Comparison of ENCODE assay signal across 12 cellular contexts in genomic region chr1:170309389-170310013, GRCh38.
DNase-seq lines count a peak whose midpoint lies in the region; ATAC-seq, FAIRE-seq and TF ChIP-seq lines count a peak whose summit lies in the region.
"Had no signal": no experiment of that assay in that cellular context is flagged by ENCODE, and none has a peak within 500 bp of the region (broad histone marks: within the 10 kb centered on the region; RNA-seq: fewer than 3 reads in every experiment).

No MANE protein-coding gene starts in this region.

- no peaks in the 10 kb centered on the region for H3K36me3 ChIP-seq in adipocyte (ENCODE audit: control insufficient read depth, insufficient read depth, low read length, severe bottlenecking)
- no peaks in the 10 kb centered on the region for H3K36me3 ChIP-seq in CD4-positive, alpha-beta memory T cell (ENCODE audit: insufficient read depth, low read length)

- no peaks in the 10 kb centered on the region for H3K27me3 ChIP-seq in adipocyte (replicated peaks; ENCODE audit: control insufficient read depth, insufficient read depth, low read length)
- no peaks in the 10 kb centered on the region for H3K27me3 ChIP-seq in CD4-positive, alpha-beta memory T cell (ENCODE audit: insufficient read depth, low read length)

- intact Hi-C loops in left cardiac atrium (cut with DNase I) = no loop called here
- intact Hi-C loops in CD4-positive, alpha-beta memory T cell (cut with micrococcal nuclease) = no loop called here

- H3K27ac Mint-ChIP-seq in CD4-positive, alpha-beta memory T cell = peak overlapping the region in 1 of 7 donors; percentile 38
- no peak overlapping the region for H3K27ac Mint-ChIP-seq in naive thymus-derived CD8-positive, alpha-beta T cell

- peaks cover 0 to 2% (median 0%) of the 10 kb centered on the region in 8 donors for H3K9me3 Mint-ChIP-seq in CD4-positive, alpha-beta memory T cell
- no peaks in the 10 kb centered on the region for H3K9me3 Mint-ChIP-seq in naive thymus-derived CD8-positive, alpha-beta T cell

- H3K9ac ChIP-seq in adipocyte (ENCODE audit: low read length) = peak overlapping the region; percentile 84

- CTCF ChIA-PET in CD4-positive, alpha-beta memory T cell (lab: Charles Lee; ENCODE audit: partially characterized antibody) = no interaction called here

- no peak overlapping the region for H3K4me3 Mint-ChIP-seq in CD4-positive, alpha-beta memory T cell
- H3K4me3 Mint-ChIP-seq in naive thymus-derived CD8-positive, alpha-beta T cell = no peak overlapping the region

- TF ChIP-seq POLR2A in GM12892 (IDR thresholded peaks at IDR 0.05; ENCODE audit: low read depth, low read length) = no peak

- FAIRE-seq in GM12892 (lab: Jason Lieb, UNC) = no peak
- FAIRE-seq: colon, HTR-8/SVneo had no signal

- no peak overlapping the region for H3K27ac ChIP-seq in CD4-positive, alpha-beta memory T cell (ENCODE audit: low read depth, low read length)
- H3K27ac ChIP-seq: psoas muscle had no signal

- peak; percentile 96 for DNase-seq in GM04503 (ENCODE audit: low read depth)
- DNase-seq in adipocyte (ENCODE audit: low read depth) = peak; percentile 86
- no peak for DNase-seq in left cardiac atrium
- peak; percentile 87 for DNase-seq in smooth muscle cell of the brain vasculature (ENCODE audit: low read depth, low spot score)
- DNase-seq in SW480 (ENCODE audit: low spot score) = no peak
- DNase-seq in CD4-positive, alpha-beta memory T cell = no peak
- no peak for DNase-seq in GM12892 (ENCODE audit: insufficient read length)
- no peak for DNase-seq in naive thymus-derived CD8-positive, alpha-beta T cell
- DNase-seq: DND-41, psoas muscle had no signal

- no peaks in the 10 kb centered on the region for H3K9me3 ChIP-seq in adipocyte (ENCODE audit: control insufficient read depth, low read length)
- no peaks in the 10 kb centered on the region for H3K9me3 ChIP-seq in CD4-positive, alpha-beta memory T cell (ENCODE audit: control insufficient read depth in 1 of 2, low read length in 2 of 2)
- H3K9me3 ChIP-seq: psoas muscle had no signal

- peak; percentile 77 to 85 for ATAC-seq in left cardiac atrium
- no peak for ATAC-seq in naive thymus-derived CD8-positive, alpha-beta T cell
- ATAC-seq: psoas muscle had no signal

- POLR2A ChIA-PET in CD4-positive, alpha-beta memory T cell (lab: Charles Lee; ENCODE audit: partially characterized antibody) = no interaction called here
- POLR2A ChIA-PET in naive thymus-derived CD8-positive, alpha-beta T cell (lab: Charles Lee) = no interaction called here

- H3K36me3 Mint-ChIP-seq in CD4-positive, alpha-beta memory T cell = no peaks in the 10 kb centered on the region
- no peaks in the 10 kb centered on the region for H3K36me3 Mint-ChIP-seq in naive thymus-derived CD8-positive, alpha-beta T cell

- peaks cover 75% of the 10 kb centered on the region for H3K4me1 ChIP-seq in adipocyte (ENCODE audit: control insufficient read depth, insufficient read depth, low read length)
- no peaks in the 10 kb centered on the region for H3K4me1 ChIP-seq in CD4-positive, alpha-beta memory T cell (ENCODE audit: insufficient read depth, low read length)
- H3K4me1 ChIP-seq: psoas muscle had no signal

- peaks cover 2 to 6% of the 10 kb centered on the region in 2 donors for H3K27me3 Mint-ChIP-seq in CD4-positive, alpha-beta memory T cell
- peaks cover 0 to 21% (median 6%) of the 10 kb centered on the region in 5 donors for H3K27me3 Mint-ChIP-seq in naive thymus-derived CD8-positive, alpha-beta T cell

- H3K4me3 ChIP-seq in adipocyte (ENCODE audit: low read length) = peak overlapping the region; percentile 59
- no peak overlapping the region for H3K4me3 ChIP-seq in CD4-positive, alpha-beta memory T cell (ENCODE audit: low read length in 2 of 2)
- H3K4me3 ChIP-seq: psoas muscle had no signal

- H3K4me1 Mint-ChIP-seq in CD4-positive, alpha-beta memory T cell = no peaks in the 10 kb centered on the region
- no peaks in the 10 kb centered on the region for H3K4me1 Mint-ChIP-seq in naive thymus-derived CD8-positive, alpha-beta T cell

Comparison
In these comparisons a context has a peak if more than half of its experiments do, and no peak if none do; other contexts are left out.
1. DNase-seq: peak in GM04503 (single experiment), adipocyte (single experiment) and smooth muscle cell of the brain vasculature (single experiment); none in left cardiac atrium (single experiment), SW480 (single experiment), CD4-positive, alpha-beta memory T cell (0 of 5), GM12892 (single experiment) and naive thymus-derived CD8-positive, alpha-beta T cell (0 of 10).
2. ATAC-seq: peak in left cardiac atrium (2 of 2); none in naive thymus-derived CD8-positive, alpha-beta T cell (0 of 2).